23 cellular contexts compared by ENCODE assay signal in the genomic region with DNA sequence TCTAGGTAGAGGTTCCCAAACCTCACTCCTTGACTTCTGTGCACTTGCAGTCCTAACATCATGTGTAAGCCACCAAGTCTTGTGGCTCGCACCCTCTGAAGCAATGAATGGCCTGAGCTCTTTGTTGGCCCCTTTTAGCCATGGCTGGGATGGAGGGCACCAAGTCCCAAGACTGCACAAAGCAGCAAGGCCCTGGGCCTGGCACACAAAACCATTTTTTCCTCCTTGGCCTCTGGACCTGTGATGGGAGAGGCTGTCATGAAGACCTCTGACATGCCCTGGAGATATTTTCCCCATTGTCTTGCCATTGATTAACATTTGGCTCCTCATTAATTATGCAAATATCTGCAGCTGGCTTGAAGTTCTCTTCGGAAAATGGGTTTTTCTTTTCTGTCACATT.
"Had no signal": no experiment of that assay in that cellular context is flagged by ENCODE, and none has a peak within 500 bp of the region (broad histone marks: within the 10 kb centered on the region; RNA-seq: fewer than 3 reads in every experiment).

No MANE protein-coding gene starts in this region.

- ATAC-seq: foreskin keratinocyte; heart right ventricle; left cardiac atrium; left lung; left ventricle myocardium superior; lower lobe of right lung; mucosa of descending colon; naive thymus-derived CD8-positive, alpha-beta T cell had no signal

- H3K4me1 ChIP-seq: esophagus muscularis mucosa, foreskin keratinocyte, heart right ventricle, left lung, lower lobe of right lung had no signal

- H3K27me3 ChIP-seq: dorsolateral prefrontal cortex, esophagus muscularis mucosa, foreskin keratinocyte, heart right ventricle, left lung had no signal

- H3K36me3 ChIP-seq: esophagus muscularis mucosa, heart right ventricle, left lung, lower lobe of right lung had no signal

- H3K27ac ChIP-seq: coronary artery, dorsolateral prefrontal cortex, esophagus muscularis mucosa, foreskin keratinocyte, heart right ventricle, left lung, lower lobe of right lung had no signal

- H3K4me3 ChIP-seq: coronary artery, dorsolateral prefrontal cortex, esophagus muscularis mucosa, heart right ventricle, left lung, lower lobe of right lung, mucosa of descending colon had no signal

- FAIRE-seq: endothelial cell of umbilical vein, frontal cortex, islet of Langerhans, keratinocyte had no signal

- DNase-seq: dermis blood vessel endothelial cell; dorsolateral prefrontal cortex; effector CD4-positive, alpha-beta T cell; effector memory CD4-positive, alpha-beta T cell; foreskin keratinocyte; glutamatergic neuron; head of caudate nucleus; heart right ventricle; hippocampal formation; left cardiac atrium; left lung; left ventricle myocardium superior; lower lobe of right lung; mesenchymal stem cell; mucosa of descending colon; naive B cell; naive thymus-derived CD8-positive, alpha-beta T cell had no signal
